Comparison of ENCODE assay signal across 8 cellular contexts in genomic region chr12:77685112-77685511, GRCh38.
DNase-seq lines count a peak whose midpoint lies in the region; ATAC-seq and TF ChIP-seq lines count a peak whose summit lies in the region.

No MANE protein-coding gene starts in this region.

- POLR2A ChIA-PET in T-cell (lab: Charles Lee), result no interaction called here

- no peak overlapping the region for H3K27ac Mint-ChIP-seq in T-cell

- no peaks in the 10 kb centered on the region for H3K27me3 ChIP-seq in HL-60 (ENCODE audit: insufficient read depth, poor library complexity, severe bottlenecking)
- no peaks in the 10 kb centered on the region for H3K27me3 ChIP-seq in brain microvascular endothelial cell (replicated peaks)

- H3K4me3 ChIP-seq in HL-60 (replicated peaks; ENCODE audit: insufficient read depth, low read length), result no peak overlapping the region
- no peak overlapping the region for H3K4me3 ChIP-seq in brain microvascular endothelial cell (ENCODE audit: low read depth, low read length)

- no peak overlapping the region for H3K4me3 Mint-ChIP-seq in T-cell

- CTCF ChIA-PET in T-cell (lab: Charles Lee), result no interaction called here

- H3K9me3 Mint-ChIP-seq in T-cell, result peaks cover 0 to 7% (median 0%) of the 10 kb centered on the region in 3 donors

- TF ChIP-seq CTCF in HL-60 (IDR thresholded peaks at IDR 0.05; ENCODE audit: insufficient read depth, low read length), result peak; percentile 61
- peak; percentile 77 for TF ChIP-seq CTCF in brain microvascular endothelial cell (IDR thresholded peaks at IDR 0.05; ENCODE audit: low read depth, low read length, missing control alignments)

- DNase-seq in DMS153 treated with DMSO at 0.1 percent for 48 hours (lab: John Stamatoyannopoulos, UW; ENCODE audit: unreplicated experiment), result peak; percentile 33
- DNase-seq in HL-60 (ENCODE audit: low read depth in 1 of 2, low spot score in 1 of 2), result peak; percentile 12 to 48
- DNase-seq in NCI-H526 treated with DMSO at 0.1 percent for 48 hours (lab: John Stamatoyannopoulos, UW), result peak; percentile 20
- peak; percentile 77 for DNase-seq in brain microvascular endothelial cell
- DNase-seq in iPS-NIHi7 (ENCODE audit: extremely low spot score), result peak; percentile 47
- DNase-seq in superior temporal gyrus (ENCODE audit: extremely low spot score), result peak; percentile 87
- no peak for DNase-seq in T-cell

- no peaks in the 10 kb centered on the region for H3K4me1 Mint-ChIP-seq in T-cell

- H3K27me3 Mint-ChIP-seq in T-cell, result no peaks in the 10 kb centered on the region

- ATAC-seq in GM19438 (IDR thresholded peaks at IDR 0.05; ENCODE audit: low read depth, unreplicated experiment) (peak; percentile 79), T-cell (replicated peaks in 1 of 4) (no peak)

- in situ Hi-C loops in brain microvascular endothelial cell (cut with HindIII; ENCODE audit: low pct_ligation_motif_present, low sequenced_read_pairs), result no loop called here

- no peaks in the 10 kb centered on the region for H3K36me3 ChIP-seq in brain microvascular endothelial cell (replicated peaks)

- H3K27ac ChIP-seq in HL-60 (replicated peaks) (no peak overlapping the region), brain microvascular endothelial cell (no peak overlapping the region)

- no peaks in the 10 kb centered on the region for H3K36me3 Mint-ChIP-seq in T-cell

Comparison
In these comparisons a context has a peak if more than half of its experiments do, and no peak if none do; other contexts are left out.
1. DNase-seq: peak in DMS153 treated with DMSO at 0.1 percent for 48 hours (single experiment), HL-60 (2 of 2), NCI-H526 treated with DMSO at 0.1 percent for 48 hours (single experiment), brain microvascular endothelial cell (single experiment), iPS-NIHi7 (single experiment) and superior temporal gyrus (single experiment); none in T-cell (0 of 34).